Comparison of ENCODE assay signal across 8 cellular contexts in genomic region chr1:195195423-195196057, GRCh38.
DNase-seq lines count a peak whose midpoint lies in the region; ATAC-seq and TF ChIP-seq lines count a peak whose summit lies in the region.

No MANE protein-coding gene starts in this region.

- peak; percentile 87 to 91 for ATAC-seq in activated T-cell treated with anti-CD3 and anti-CD28 coated beads, Interleukin-2, amount 50 U/mL, for 4 hours
- ATAC-seq in GM21619 (IDR thresholded peaks at IDR 0.05; ENCODE audit: unreplicated experiment) (peak; percentile 97), HG03457 (IDR thresholded peaks at IDR 0.05; ENCODE audit: unreplicated experiment) (peak; percentile 98)

- peak overlapping the region; percentile 18 to 28 for H3K4me3 ChIP-seq in foreskin fibroblast (ENCODE audit: low read depth in 1 of 2, low read length in 2 of 2)

- DNase-seq in activated T-cell treated with anti-CD3 and anti-CD28 coated beads, Interleukin-2, amount 50 U/mL, for 4 hours = no peak
- DNase-seq in activated T-cell treated with anti-CD3 and anti-CD28 coated beads for 4 hours (no peak), foreskin fibroblast (peak in 1 of 2 donors; percentile 10), H4 (ENCODE audit: low spot score) (no peak), NCI-H748 treated with DMSO at 0.1 percent for 48 hours (lab: John Stamatoyannopoulos, UW) (no peak), ACHN (no peak)

- H3K4me3 Mint-ChIP-seq in activated T-cell treated with anti-CD3 and anti-CD28 coated beads, Interleukin-2, amount 50 U/mL, for 4 hours = peak overlapping the region; percentile 22

- no peaks in the 10 kb centered on the region for H3K36me3 Mint-ChIP-seq in activated T-cell treated with anti-CD3 and anti-CD28 coated beads, Interleukin-2, amount 50 U/mL, for 4 hours (ENCODE audit: insufficient read depth)

- no peak for TF ChIP-seq CTCF in foreskin fibroblast (IDR thresholded peaks at IDR 0.05; ENCODE audit: low read depth, low read length)

- in situ Hi-C loops in ACHN (cut with HindIII; ENCODE audit: low pct_ligation_motif_present, low pct_unique_long_range_greater_than_20kb, low sequenced_read_pairs) = no loop called here

- H3K27me3 Mint-ChIP-seq in activated T-cell treated with anti-CD3 and anti-CD28 coated beads, Interleukin-2, amount 50 U/mL, for 4 hours (ENCODE audit: low read depth) = no peaks in the 10 kb centered on the region

- peaks cover 9% of the 10 kb centered on the region for H3K4me1 Mint-ChIP-seq in activated T-cell treated with anti-CD3 and anti-CD28 coated beads, Interleukin-2, amount 50 U/mL, for 4 hours (ENCODE audit: low read depth)

- no peaks in the 10 kb centered on the region for H3K9me3 Mint-ChIP-seq in activated T-cell treated with anti-CD3 and anti-CD28 coated beads, Interleukin-2, amount 50 U/mL, for 4 hours
